8 cellular contexts compared by ENCODE assay signal in the genomic region with DNA sequence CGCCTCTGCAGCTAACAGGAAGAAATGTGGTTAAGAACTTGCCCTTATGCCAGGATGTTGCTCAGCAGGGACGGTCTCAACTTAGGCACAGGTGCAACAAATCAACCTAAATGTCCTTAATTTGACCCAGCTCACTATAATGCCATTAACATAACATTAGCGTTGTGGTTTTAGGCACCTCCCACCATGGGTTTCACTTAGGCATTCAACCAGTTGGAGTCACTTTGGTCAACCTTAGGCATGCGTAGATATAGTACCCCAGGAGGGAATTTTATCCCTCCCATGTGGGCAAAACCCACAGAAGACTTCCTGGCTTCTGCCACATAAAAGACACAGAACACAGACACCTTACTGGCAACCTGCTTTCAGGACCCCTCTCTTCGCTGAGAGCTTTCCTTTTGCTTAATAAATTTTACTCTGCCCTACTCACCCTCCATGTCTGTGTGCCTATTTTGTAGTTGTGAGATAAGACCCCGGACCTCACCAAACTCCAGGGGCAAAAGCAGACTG.
DNase-seq lines count a peak whose midpoint lies in the region; ATAC-seq lines count a peak whose summit lies in the region.

No MANE protein-coding gene starts in this region.

- DNase-seq in NCI-H69 (lab: John Stamatoyannopoulos, UW) = peak; percentile 55
- peak; percentile 79 for DNase-seq in activated effector memory CD4-positive, alpha-beta T cell treated with anti-CD3 and anti-CD28 coated beads, Interleukin-2, amount 50 U/mL, for 16 hours
- peak; percentile 25 for DNase-seq in stimulated activated CD8-positive, alpha-beta memory T cell treated with anti-CD3 and anti-CD28 coated beads, Interleukin-12 subunit alpha, Interleukin-12 subunit beta, amount 100 ng/mL, for 4 hours (ENCODE audit: low read depth)
- DNase-seq in HCEC 1CT = no peak
- no peak for DNase-seq in NCI-H1436 (lab: John Stamatoyannopoulos, UW)
- DNase-seq in DMS153 treated with DMSO at 0.1 percent for 48 hours (lab: John Stamatoyannopoulos, UW; ENCODE audit: unreplicated experiment) = no peak

- peak; percentile 76 for ATAC-seq in GM18499 (IDR thresholded peaks at IDR 0.05; ENCODE audit: insufficient read depth, unreplicated experiment)
- peak; percentile 60 for ATAC-seq in HG02571 (IDR thresholded peaks at IDR 0.05; ENCODE audit: unreplicated experiment)

Comparison
In these comparisons a context has a peak if more than half of its experiments do, and no peak if none do; other contexts are left out.
1. DNase-seq: peak in NCI-H69 (single experiment), activated effector memory CD4-positive, alpha-beta T cell treated with anti-CD3 and anti-CD28 coated beads, Interleukin-2, amount 50 U/mL, for 16 hours (single experiment) and stimulated activated CD8-positive, alpha-beta memory T cell treated with anti-CD3 and anti-CD28 coated beads, Interleukin-12 subunit alpha, Interleukin-12 subunit beta, amount 100 ng/mL, for 4 hours (single experiment); none in HCEC 1CT (single experiment), NCI-H1436 (single experiment) and DMS153 treated with DMSO at 0.1 percent for 48 hours (single experiment).